In the genomic region with DNA sequence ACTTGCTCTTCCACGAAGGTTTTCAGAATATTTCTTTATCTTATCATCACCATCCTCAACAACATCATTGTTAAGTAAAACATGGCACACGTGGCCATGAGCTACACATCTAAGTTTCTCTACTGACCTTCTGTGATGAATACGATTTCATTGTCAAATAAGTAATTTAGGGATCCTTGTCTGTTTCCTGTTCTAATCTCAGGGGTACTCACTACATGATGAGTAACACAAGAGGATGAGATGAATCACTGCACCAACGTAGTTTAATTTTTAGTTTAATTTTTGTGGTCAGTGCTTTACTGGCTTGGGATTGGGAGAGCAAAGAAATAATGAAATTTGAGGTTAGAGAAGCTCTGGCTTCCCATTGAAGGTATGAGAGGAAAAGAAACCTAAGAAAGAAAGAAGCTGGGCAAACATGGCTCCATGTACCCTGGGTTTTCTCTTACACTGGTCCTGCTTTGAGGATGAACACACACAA, we compare ENCODE assay signal across 9 cellular contexts.
DNase-seq lines count a peak whose midpoint lies in the region; ATAC-seq, FAIRE-seq and TF ChIP-seq lines count a peak whose summit lies in the region.
"Had no signal": no experiment of that assay in that cellular context is flagged by ENCODE, and none has a peak within 500 bp of the region (broad histone marks: within the 10 kb centered on the region; RNA-seq: fewer than 3 reads in every experiment).

No MANE protein-coding gene starts in this region.

- peak overlapping the region; percentile 81 for H3K9ac ChIP-seq in astrocyte (ENCODE audit: low read length)

- no peak for TF ChIP-seq CTCF in left ventricle myocardium inferior (IDR thresholded peaks at IDR 0.05; ENCODE audit: borderline replicate concordance)
- TF ChIP-seq CTCF in astrocyte (IDR thresholded peaks at IDR 0.05; ENCODE audit: insufficient read depth, low read depth, low read length), result no peak
- no peak for TF ChIP-seq CTCF in ovary (IDR thresholded peaks at IDR 0.05)

- no peak for TF ChIP-seq EP300 in ovary (IDR thresholded peaks at IDR 0.05)

- TF ChIP-seq POLR2A in ovary (IDR thresholded peaks at IDR 0.05), result no peak

- in situ Hi-C loops in G401 (cut with HindIII; ENCODE audit: low sequenced_read_pairs), result no loop called here

- no peak overlapping the region for H2AFZ ChIP-seq in astrocyte (ENCODE audit: low read depth, low read length)

- H3K9me3 ChIP-seq in left ventricle myocardium inferior (replicated peaks) (no peaks in the 10 kb centered on the region), astrocyte (ENCODE audit: insufficient read depth, low read depth, low read length) (no peaks in the 10 kb centered on the region), small intestine (ENCODE audit: control insufficient read depth, low read depth) (no peaks in the 10 kb centered on the region), ovary (no peaks in the 10 kb centered on the region)

- ATAC-seq in memory B cell (ENCODE audit: low read depth), result no peak

- WGBS in small intestine, 3 donors, result 43 to 51% (median 47%) methylated on average over 4 of the region's 4 CpGs
- 3 to 8% (median 4%) methylated on average over 4 of the region's 4 CpGs for WGBS in ovary, 3 donors

- peak overlapping the region; percentile 93 for H3K27ac Mint-ChIP-seq in astrocyte (ENCODE audit: unreplicated experiment)
- H3K27ac Mint-ChIP-seq in memory B cell, result peak overlapping the region; percentile 35

- H3K4me1 Mint-ChIP-seq in astrocyte (ENCODE audit: low read depth, unreplicated experiment), result peaks cover 50% of the 10 kb centered on the region
- H3K4me1 Mint-ChIP-seq in memory B cell, result peaks cover 8% of the 10 kb centered on the region

- H3K27me3 Mint-ChIP-seq in astrocyte (ENCODE audit: low read depth, unreplicated experiment), result no peaks in the 10 kb centered on the region
- peaks cover 3% of the 10 kb centered on the region for H3K27me3 Mint-ChIP-seq in memory B cell

- H3K4me1 ChIP-seq in left ventricle myocardium inferior (peaks cover 36% of the 10 kb centered on the region), astrocyte (ENCODE audit: insufficient read depth, low read length) (peaks cover 37% of the 10 kb centered on the region), small intestine (ENCODE audit: control insufficient read depth in 2 of 2, insufficient read depth in 1 of 2, low read depth in 1 of 2, low read length in 1 of 2) (peaks cover 4 to 10% of the 10 kb centered on the region in 2 donors), ovary (ENCODE audit: insufficient read depth) (peaks cover 3% of the 10 kb centered on the region)

- intact Hi-C loops in left ventricle myocardium inferior (cut with micrococcal nuclease) (loop anchor here (10.0 kb wide), 1 partner anchor 408 kb away; no protein-coding TSS in a partner anchor), cardiac septum (cut with DNase I) (no loop called here), ovary (cut with DNase I) (no loop called here)

- H3K79me2 ChIP-seq in astrocyte (ENCODE audit: insufficient read depth, low read length), result no peaks in the 10 kb centered on the region

- no peaks in the 10 kb centered on the region for H4K20me1 ChIP-seq in astrocyte (ENCODE audit: insufficient read depth, low read length)

- H3K27me3 ChIP-seq in left ventricle myocardium inferior (ENCODE audit: low read depth) (no peaks in the 10 kb centered on the region), astrocyte (ENCODE audit: insufficient read depth, low read length) (no peaks in the 10 kb centered on the region), small intestine (ENCODE audit: control insufficient read depth in 2 of 2, insufficient read depth in 2 of 2, low read length in 2 of 2) (peaks cover 0 to 2% of the 10 kb centered on the region in 2 donors), ovary (no peaks in the 10 kb centered on the region)

- DNase-seq in left ventricle myocardium inferior (no peak), cardiac septum (ENCODE audit: low spot score) (no peak), astrocyte (ENCODE audit: low read depth) (peak; percentile 99), memory B cell (ENCODE audit: low spot score in 2 of 2) (no peak), small intestine (no peak), G401 (ENCODE audit: low spot score) (no peak), ovary (no peak), DMS79 treated with DMSO at 0.1 percent for 48 hours (lab: John Stamatoyannopoulos, UW) (no peak)
- DNase-seq: cerebellar nuclear complex had no signal

- H3K27ac ChIP-seq in left ventricle myocardium inferior (replicated peaks), result peak overlapping the region; percentile 33
- H3K27ac ChIP-seq in astrocyte (ENCODE audit: low read depth, low read length), result peak overlapping the region; percentile 98
- peak overlapping the region in 1 of 2 donors; percentile 53 for H3K27ac ChIP-seq in small intestine (ENCODE audit: low read depth in 1 of 2, low read length in 1 of 2)
- peak overlapping the region in 1 of 2 donors; percentile 28 for H3K27ac ChIP-seq in ovary

- no peaks in the 10 kb centered on the region for H3K36me3 Mint-ChIP-seq in astrocyte (ENCODE audit: low read depth, unreplicated experiment)
- H3K36me3 Mint-ChIP-seq in memory B cell, result no peaks in the 10 kb centered on the region

- peak overlapping the region; percentile 11 for H3K4me3 Mint-ChIP-seq in astrocyte (ENCODE audit: unreplicated experiment)
- peak overlapping the region; percentile 45 for H3K4me3 Mint-ChIP-seq in memory B cell

- H3K36me3 ChIP-seq in left ventricle myocardium inferior (no peaks in the 10 kb centered on the region), astrocyte (ENCODE audit: insufficient read depth, low read length) (no peaks in the 10 kb centered on the region), small intestine (ENCODE audit: control insufficient read depth in 2 of 2, insufficient read depth in 2 of 2, low read length in 2 of 2) (no peaks in the 10 kb centered on the region), ovary (no peaks in the 10 kb centered on the region)

- H3K4me3 ChIP-seq in left ventricle myocardium inferior (no peak overlapping the region), astrocyte (ENCODE audit: insufficient read depth, low read depth, low read length) (peak overlapping the region; percentile 22), small intestine (ENCODE audit: low read depth in 1 of 2, low read length in 2 of 2) (no peak overlapping the region), ovary (no peak overlapping the region)

- H3K9me3 Mint-ChIP-seq in astrocyte (ENCODE audit: unreplicated experiment) (peaks cover 6% of the 10 kb centered on the region), memory B cell (peaks cover 3% of the 10 kb centered on the region)

- FAIRE-seq in astrocyte (lab: Jason Lieb, UNC) (peak; percentile 95), small intestine (lab: Jason Lieb, UNC) (no peak)

- H3K4me2 ChIP-seq in astrocyte (ENCODE audit: low read length), result peak overlapping the region; percentile 69
